1 cellular context compared by ENCODE assay signal in genomic region chr1:154220071-154220969, GRCh38.
TF ChIP-seq lines count a peak whose summit lies in the region.

Gene UBAP2L (plus strand): TSS chr1:154220955. CDS start chr1:154225124, 4,169 bp downstream.

TF ChIP-seq in WTC11, 78 proteins besides CTCF, POLR2A, EP300 and RAD21 (continued from another document and continues in another):
- TF ChIP-seq ZNF281 (CRISPR knock-in tag; IDR thresholded peaks at IDR 0.05) (peak; percentile 67; the same call in 1 of the 2 replicates), GRHL2 (CRISPR knock-in tag; IDR thresholded peaks at IDR 0.05; ENCODE audit: insufficient replicate concordance, severe bottlenecking) (no peak), RELA (CRISPR knock-in tag; IDR thresholded peaks at IDR 0.05; ENCODE audit: borderline replicate concordance) (peak; percentile 58; the same call in 1 of the 2 replicates), SMAD3 (CRISPR knock-in tag; IDR thresholded peaks at IDR 0.05; ENCODE audit: borderline replicate concordance) (peak; percentile 81; the same call in 1 of the 2 replicates), CREM (CRISPR knock-in tag; IDR thresholded peaks at IDR 0.05) (peak; percentile 82; the same call in 1 of the 2 replicates), FOXP1 (CRISPR knock-in tag; IDR thresholded peaks at IDR 0.05; ENCODE audit: borderline replicate concordance) (peak; percentile 92), HMGA2 (CRISPR knock-in tag; IDR thresholded peaks at IDR 0.05) (no peak), JAZF1 (CRISPR knock-in tag; IDR thresholded peaks at IDR 0.05) (no peak), SOX15 (CRISPR knock-in tag; IDR thresholded peaks at IDR 0.05) (no peak), PRRX2 (CRISPR knock-in tag; IDR thresholded peaks at IDR 0.05) (no peak), NFYB (CRISPR knock-in tag; conservative IDR thresholded peaks at IDR 0.05; ENCODE audit: low read depth) (no peak), TEAD4 (CRISPR knock-in tag; IDR thresholded peaks at IDR 0.05) (no peak), USF2 (CRISPR knock-in tag; IDR thresholded peaks at IDR 0.05) (peak; percentile 98), FOXJ3 (CRISPR knock-in tag; IDR thresholded peaks at IDR 0.05; ENCODE audit: borderline replicate concordance) (no peak), ZBTB21 (CRISPR knock-in tag; IDR thresholded peaks at IDR 0.05; ENCODE audit: borderline replicate concordance) (no peak), SMAD4 (CRISPR knock-in tag; IDR thresholded peaks at IDR 0.05) (no peak), GTF2I (CRISPR knock-in tag; conservative IDR thresholded peaks at IDR 0.05) (no peak), MYBL2 (CRISPR knock-in tag; IDR thresholded peaks at IDR 0.05) (no peak; the same call in 1 of the 2 replicates), E2F5 (CRISPR knock-in tag; IDR thresholded peaks at IDR 0.05) (peak; percentile 92), FOXP4 (CRISPR knock-in tag; IDR thresholded peaks at IDR 0.05) (peak; percentile 98)
- TF ChIP-seq, protein P1, sequence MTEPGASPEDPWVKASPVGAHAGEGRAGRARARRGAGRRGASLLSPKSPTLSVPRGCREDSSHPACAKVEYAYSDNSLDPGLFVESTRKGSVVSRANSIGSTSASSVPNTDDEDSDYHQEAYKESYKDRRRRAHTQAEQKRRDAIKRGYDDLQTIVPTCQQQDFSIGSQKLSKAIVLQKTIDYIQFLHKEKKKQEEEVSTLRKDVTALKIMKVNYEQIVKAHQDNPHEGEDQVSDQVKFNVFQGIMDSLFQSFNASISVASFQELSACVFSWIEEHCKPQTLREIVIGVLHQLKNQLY (CRISPR knock-in tag; IDR thresholded peaks at IDR 0.05) = no peak
- TF ChIP-seq, protein P2, sequence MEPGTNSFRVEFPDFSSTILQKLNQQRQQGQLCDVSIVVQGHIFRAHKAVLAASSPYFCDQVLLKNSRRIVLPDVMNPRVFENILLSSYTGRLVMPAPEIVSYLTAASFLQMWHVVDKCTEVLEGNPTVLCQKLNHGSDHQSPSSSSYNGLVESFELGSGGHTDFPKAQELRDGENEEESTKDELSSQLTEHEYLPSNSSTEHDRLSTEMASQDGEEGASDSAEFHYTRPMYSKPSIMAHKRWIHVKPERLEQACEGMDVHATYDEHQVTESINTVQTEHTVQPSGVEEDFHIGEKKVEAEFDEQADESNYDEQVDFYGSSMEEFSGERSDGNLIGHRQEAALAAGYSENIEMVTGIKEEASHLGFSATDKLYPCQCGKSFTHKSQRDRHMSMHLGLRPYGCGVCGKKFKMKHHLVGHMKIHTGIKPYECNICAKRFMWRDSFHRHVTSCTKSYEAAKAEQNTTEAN (CRISPR knock-in tag; IDR thresholded peaks at IDR 0.05) = 0 out of 2 replicates have a peak, but pooled peaks have one; percentile 39
- TF ChIP-seq, protein P3, sequence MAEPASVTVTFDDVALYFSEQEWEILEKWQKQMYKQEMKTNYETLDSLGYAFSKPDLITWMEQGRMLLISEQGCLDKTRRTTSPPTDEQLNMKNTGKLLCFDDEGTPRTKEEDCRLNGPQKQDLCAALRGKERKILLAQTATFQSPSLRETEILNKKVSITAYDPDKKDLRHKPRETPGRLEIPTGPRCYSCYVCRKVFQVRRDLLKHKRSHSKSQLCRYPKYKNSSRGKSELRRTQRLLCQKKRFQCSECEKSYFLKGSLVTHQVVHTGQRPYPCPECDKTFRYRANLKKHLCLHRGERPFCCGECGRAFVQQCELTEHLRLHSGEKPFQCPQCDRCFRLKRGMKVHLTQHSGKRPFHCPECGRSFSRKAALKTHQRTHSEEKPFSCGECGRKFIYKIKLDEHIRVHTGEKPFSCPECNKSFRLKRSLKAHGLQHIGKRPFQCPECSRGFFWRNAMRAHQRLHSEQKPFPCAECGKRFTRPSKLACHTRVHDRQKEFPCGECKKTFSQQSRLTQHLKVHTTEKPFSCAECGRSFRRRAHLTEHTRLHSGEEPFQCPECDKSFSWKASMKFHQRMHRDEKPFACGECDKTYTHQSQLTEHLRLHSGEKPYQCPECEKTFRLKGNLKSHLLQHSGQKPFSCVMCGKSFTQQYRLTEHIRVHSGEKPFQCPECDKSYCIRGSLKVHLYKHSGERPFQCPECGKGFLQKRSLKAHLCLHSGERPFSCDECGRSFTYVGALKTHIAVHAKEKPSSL (CRISPR knock-in tag; conservative IDR thresholded peaks at IDR 0.05) = no peak
- TF ChIP-seq, protein P4, sequence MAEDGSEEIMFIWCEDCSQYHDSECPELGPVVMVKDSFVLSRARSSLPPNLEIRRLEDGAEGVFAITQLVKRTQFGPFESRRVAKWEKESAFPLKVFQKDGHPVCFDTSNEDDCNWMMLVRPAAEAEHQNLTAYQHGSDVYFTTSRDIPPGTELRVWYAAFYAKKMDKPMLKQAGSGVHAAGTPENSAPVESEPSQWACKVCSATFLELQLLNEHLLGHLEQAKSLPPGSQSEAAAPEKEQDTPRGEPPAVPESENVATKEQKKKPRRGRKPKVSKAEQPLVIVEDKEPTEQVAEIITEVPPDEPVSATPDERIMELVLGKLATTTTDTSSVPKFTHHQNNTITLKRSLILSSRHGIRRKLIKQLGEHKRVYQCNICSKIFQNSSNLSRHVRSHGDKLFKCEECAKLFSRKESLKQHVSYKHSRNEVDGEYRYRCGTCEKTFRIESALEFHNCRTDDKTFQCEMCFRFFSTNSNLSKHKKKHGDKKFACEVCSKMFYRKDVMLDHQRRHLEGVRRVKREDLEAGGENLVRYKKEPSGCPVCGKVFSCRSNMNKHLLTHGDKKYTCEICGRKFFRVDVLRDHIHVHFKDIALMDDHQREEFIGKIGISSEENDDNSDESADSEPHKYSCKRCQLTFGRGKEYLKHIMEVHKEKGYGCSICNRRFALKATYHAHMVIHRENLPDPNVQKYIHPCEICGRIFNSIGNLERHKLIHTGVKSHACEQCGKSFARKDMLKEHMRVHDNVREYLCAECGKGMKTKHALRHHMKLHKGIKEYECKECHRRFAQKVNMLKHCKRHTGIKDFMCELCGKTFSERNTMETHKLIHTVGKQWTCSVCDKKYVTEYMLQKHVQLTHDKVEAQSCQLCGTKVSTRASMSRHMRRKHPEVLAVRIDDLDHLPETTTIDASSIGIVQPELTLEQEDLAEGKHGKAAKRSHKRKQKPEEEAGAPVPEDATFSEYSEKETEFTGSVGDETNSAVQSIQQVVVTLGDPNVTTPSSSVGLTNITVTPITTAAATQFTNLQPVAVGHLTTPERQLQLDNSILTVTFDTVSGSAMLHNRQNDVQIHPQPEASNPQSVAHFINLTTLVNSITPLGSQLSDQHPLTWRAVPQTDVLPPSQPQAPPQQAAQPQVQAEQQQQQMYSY (CRISPR knock-in tag; IDR thresholded peaks at IDR 0.05) = peak; percentile 43; the same call in 1 of the 2 replicates
- TF ChIP-seq, protein P5, sequence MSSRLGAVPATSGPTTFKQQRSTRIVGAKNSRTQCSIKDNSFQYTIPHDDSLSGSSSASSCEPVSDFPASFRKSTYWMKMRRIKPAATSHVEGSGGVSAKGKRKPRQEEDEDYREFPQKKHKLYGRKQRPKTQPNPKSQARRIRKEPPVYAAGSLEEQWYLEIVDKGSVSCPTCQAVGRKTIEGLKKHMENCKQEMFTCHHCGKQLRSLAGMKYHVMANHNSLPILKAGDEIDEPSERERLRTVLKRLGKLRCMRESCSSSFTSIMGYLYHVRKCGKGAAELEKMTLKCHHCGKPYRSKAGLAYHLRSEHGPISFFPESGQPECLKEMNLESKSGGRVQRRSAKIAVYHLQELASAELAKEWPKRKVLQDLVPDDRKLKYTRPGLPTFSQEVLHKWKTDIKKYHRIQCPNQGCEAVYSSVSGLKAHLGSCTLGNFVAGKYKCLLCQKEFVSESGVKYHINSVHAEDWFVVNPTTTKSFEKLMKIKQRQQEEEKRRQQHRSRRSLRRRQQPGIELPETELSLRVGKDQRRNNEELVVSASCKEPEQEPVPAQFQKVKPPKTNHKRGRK (CRISPR knock-in tag; IDR thresholded peaks at IDR 0.05; ENCODE audit: borderline replicate concordance) = no peak
- TF ChIP-seq, protein P6, sequence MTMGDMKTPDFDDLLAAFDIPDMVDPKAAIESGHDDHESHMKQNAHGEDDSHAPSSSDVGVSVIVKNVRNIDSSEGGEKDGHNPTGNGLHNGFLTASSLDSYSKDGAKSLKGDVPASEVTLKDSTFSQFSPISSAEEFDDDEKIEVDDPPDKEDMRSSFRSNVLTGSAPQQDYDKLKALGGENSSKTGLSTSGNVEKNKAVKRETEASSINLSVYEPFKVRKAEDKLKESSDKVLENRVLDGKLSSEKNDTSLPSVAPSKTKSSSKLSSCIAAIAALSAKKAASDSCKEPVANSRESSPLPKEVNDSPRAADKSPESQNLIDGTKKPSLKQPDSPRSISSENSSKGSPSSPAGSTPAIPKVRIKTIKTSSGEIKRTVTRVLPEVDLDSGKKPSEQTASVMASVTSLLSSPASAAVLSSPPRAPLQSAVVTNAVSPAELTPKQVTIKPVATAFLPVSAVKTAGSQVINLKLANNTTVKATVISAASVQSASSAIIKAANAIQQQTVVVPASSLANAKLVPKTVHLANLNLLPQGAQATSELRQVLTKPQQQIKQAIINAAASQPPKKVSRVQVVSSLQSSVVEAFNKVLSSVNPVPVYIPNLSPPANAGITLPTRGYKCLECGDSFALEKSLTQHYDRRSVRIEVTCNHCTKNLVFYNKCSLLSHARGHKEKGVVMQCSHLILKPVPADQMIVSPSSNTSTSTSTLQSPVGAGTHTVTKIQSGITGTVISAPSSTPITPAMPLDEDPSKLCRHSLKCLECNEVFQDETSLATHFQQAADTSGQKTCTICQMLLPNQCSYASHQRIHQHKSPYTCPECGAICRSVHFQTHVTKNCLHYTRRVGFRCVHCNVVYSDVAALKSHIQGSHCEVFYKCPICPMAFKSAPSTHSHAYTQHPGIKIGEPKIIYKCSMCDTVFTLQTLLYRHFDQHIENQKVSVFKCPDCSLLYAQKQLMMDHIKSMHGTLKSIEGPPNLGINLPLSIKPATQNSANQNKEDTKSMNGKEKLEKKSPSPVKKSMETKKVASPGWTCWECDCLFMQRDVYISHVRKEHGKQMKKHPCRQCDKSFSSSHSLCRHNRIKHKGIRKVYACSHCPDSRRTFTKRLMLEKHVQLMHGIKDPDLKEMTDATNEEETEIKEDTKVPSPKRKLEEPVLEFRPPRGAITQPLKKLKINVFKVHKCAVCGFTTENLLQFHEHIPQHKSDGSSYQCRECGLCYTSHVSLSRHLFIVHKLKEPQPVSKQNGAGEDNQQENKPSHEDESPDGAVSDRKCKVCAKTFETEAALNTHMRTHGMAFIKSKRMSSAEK (CRISPR knock-in tag; IDR thresholded peaks at IDR 0.05; ENCODE audit: borderline replicate concordance) = no peak
- TF ChIP-seq, protein P7, sequence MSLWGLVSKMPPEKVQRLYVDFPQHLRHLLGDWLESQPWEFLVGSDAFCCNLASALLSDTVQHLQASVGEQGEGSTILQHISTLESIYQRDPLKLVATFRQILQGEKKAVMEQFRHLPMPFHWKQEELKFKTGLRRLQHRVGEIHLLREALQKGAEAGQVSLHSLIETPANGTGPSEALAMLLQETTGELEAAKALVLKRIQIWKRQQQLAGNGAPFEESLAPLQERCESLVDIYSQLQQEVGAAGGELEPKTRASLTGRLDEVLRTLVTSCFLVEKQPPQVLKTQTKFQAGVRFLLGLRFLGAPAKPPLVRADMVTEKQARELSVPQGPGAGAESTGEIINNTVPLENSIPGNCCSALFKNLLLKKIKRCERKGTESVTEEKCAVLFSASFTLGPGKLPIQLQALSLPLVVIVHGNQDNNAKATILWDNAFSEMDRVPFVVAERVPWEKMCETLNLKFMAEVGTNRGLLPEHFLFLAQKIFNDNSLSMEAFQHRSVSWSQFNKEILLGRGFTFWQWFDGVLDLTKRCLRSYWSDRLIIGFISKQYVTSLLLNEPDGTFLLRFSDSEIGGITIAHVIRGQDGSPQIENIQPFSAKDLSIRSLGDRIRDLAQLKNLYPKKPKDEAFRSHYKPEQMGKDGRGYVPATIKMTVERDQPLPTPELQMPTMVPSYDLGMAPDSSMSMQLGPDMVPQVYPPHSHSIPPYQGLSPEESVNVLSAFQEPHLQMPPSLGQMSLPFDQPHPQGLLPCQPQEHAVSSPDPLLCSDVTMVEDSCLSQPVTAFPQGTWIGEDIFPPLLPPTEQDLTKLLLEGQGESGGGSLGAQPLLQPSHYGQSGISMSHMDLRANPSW (CRISPR knock-in tag; conservative IDR thresholded peaks at IDR 0.05; ENCODE audit: low read depth) = no peak
